In the genomic region with DNA sequence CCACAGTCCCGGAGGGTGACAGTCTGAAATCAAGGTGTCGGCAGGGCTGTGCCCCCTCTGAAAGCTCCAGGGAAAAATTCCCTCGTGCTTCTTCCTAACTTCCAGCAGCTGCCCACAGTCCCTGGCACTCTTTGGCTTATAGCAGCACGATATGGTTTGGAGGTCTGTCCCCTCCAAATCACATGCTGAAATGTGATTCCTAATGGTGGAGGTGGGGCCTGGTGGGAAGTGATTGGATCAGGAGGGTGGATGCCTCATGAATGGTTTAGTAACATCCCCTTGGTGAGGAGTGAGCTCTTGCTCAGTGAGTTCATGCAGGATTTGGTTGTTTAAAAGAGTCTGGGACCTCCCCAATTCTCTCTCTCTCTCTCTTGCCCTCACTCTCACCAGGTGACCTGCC, we compare ENCODE assay signal across 25 cellular contexts.
"Had no signal": no experiment of that assay in that cellular context is flagged by ENCODE, and none has a peak within 500 bp of the region (broad histone marks: within the 10 kb centered on the region; RNA-seq: fewer than 3 reads in every experiment).

No MANE protein-coding gene starts in this region.

- H3K27me3 Mint-ChIP-seq: activated CD4-positive, alpha-beta memory T cell treated with anti-CD3 and anti-CD28 coated beads for 36 hours; activated CD4-positive, alpha-beta T cell treated with anti-CD3 and anti-CD28 coated beads for 36 hours; activated CD8-positive, alpha-beta memory T cell treated with anti-CD3 and anti-CD28 coated beads, Interleukin-2, amount 10 ng/mL, durations not matched to agents 7 days and 5 days; activated naive CD8-positive, alpha-beta T cell treated with anti-CD3 and anti-CD28 coated beads, Interleukin-2, amount 10 ng/mL, durations not matched to agents 7 days and 5 days; brain had no signal

- H3K27me3 ChIP-seq: ascending aorta, breast epithelium, cardiac muscle cell, colonic mucosa had no signal

- H3K4me3 ChIP-seq: ascending aorta, breast epithelium, cardiac muscle cell, colonic mucosa had no signal

- H3K4me1 Mint-ChIP-seq: activated CD4-positive, alpha-beta T cell treated with anti-CD3 and anti-CD28 coated beads for 36 hours; activated CD4-positive, alpha-beta T cell treated with anti-CD3 and anti-CD28 coated beads, Interleukin-2, amount 10 ng/mL, durations not matched to agents 24 days and 14 days; activated CD8-positive, alpha-beta memory T cell treated with anti-CD3 and anti-CD28 coated beads, Interleukin-2, amount 10 ng/mL, durations not matched to agents 7 days and 5 days; activated naive CD4-positive, alpha-beta T cell treated with anti-CD3 and anti-CD28 coated beads, Interleukin-2, amount 10 ng/mL, durations not matched to agents 7 days and 5 days; activated naive CD8-positive, alpha-beta T cell treated with anti-CD3 and anti-CD28 coated beads, Interleukin-2, amount 10 ng/mL, durations not matched to agents 7 days and 5 days had no signal

- ATAC-seq: activated CD4-positive, alpha-beta T cell treated with anti-CD3 and anti-CD28 coated beads for 36 hours; activated CD8-positive, alpha-beta memory T cell treated with anti-CD3 and anti-CD28 coated beads, Interleukin-2, amount 10 ng/mL, durations not matched to agents 7 days and 5 days; activated CD8-positive, alpha-beta T cell treated with anti-CD3 and anti-CD28 coated beads, Interleukin-2, amount 10 ng/mL, durations not matched to agents 7 days and 5 days; activated naive CD4-positive, alpha-beta T cell treated with anti-CD3 and anti-CD28 coated beads, Interleukin-2, amount 50 U/mL, for 72 hours; activated T-cell treated with anti-CD3 and anti-CD28 coated beads, Interleukin-2, amount 50 U/mL, for 72 hours; esophagus mucosa had no signal

- H3K9me3 Mint-ChIP-seq: activated CD4-positive, alpha-beta memory T cell treated with anti-CD3 and anti-CD28 coated beads for 36 hours; activated CD4-positive, alpha-beta T cell treated with anti-CD3 and anti-CD28 coated beads, Interleukin-2, amount 10 ng/mL, durations not matched to agents 24 days and 14 days; activated naive CD4-positive, alpha-beta T cell treated with anti-CD3 and anti-CD28 coated beads, Interleukin-2, amount 10 ng/mL, durations not matched to agents 7 days and 5 days; activated naive CD4-positive, alpha-beta T cell treated with anti-CD3 and anti-CD28 coated beads, Interleukin-2, amount 50 U/mL, for 72 hours; activated naive CD8-positive, alpha-beta T cell treated with anti-CD3 and anti-CD28 coated beads, Interleukin-2, amount 10 ng/mL, durations not matched to agents 7 days and 5 days; activated T-cell treated with anti-CD3 and anti-CD28 coated beads, Interleukin-2, amount 50 U/mL, for 72 hours had no signal

- H3K36me3 Mint-ChIP-seq: activated CD4-positive, alpha-beta memory T cell treated with anti-CD3 and anti-CD28 coated beads for 36 hours; activated CD8-positive, alpha-beta memory T cell treated with anti-CD3 and anti-CD28 coated beads, Interleukin-2, amount 10 ng/mL, durations not matched to agents 7 days and 5 days; activated naive CD4-positive, alpha-beta T cell treated with anti-CD3 and anti-CD28 coated beads, Interleukin-2, amount 10 ng/mL, durations not matched to agents 7 days and 5 days; activated naive CD4-positive, alpha-beta T cell treated with anti-CD3 and anti-CD28 coated beads, Interleukin-2, amount 50 U/mL, for 72 hours; activated naive CD8-positive, alpha-beta T cell treated with anti-CD3 and anti-CD28 coated beads, Interleukin-2, amount 10 ng/mL, durations not matched to agents 7 days and 5 days; brain had no signal

- H3K4me1 ChIP-seq: ascending aorta, breast epithelium, colonic mucosa had no signal

- H3K27ac ChIP-seq: ascending aorta, breast epithelium, cardiac muscle cell, colonic mucosa had no signal

- DNase-seq: activated CD4-positive, alpha-beta memory T cell treated with anti-CD3 and anti-CD28 coated beads for 36 hours; activated CD4-positive, alpha-beta T cell treated with anti-CD3 and anti-CD28 coated beads for 36 hours; activated CD4-positive, alpha-beta T cell treated with anti-CD3 and anti-CD28 coated beads, Interleukin-2, amount 10 ng/mL, durations not matched to agents 24 days and 14 days; activated CD4-positive, CD25-positive, alpha-beta regulatory T cell; activated CD4-positive, CD25-positive, alpha-beta regulatory T cell treated with anti-CD3 and anti-CD28 coated beads, Interleukin-2, amount 50 U/mL, for 72 hours; activated CD8-positive, alpha-beta memory T cell treated with anti-CD3 and anti-CD28 coated beads, Interleukin-2, amount 10 ng/mL, durations not matched to agents 7 days and 5 days; activated CD8-positive, alpha-beta memory T cell treated with anti-CD3 and anti-CD28 coated beads, Interleukin-2, amount 50 U/mL, for 4 hours; activated gamma-delta T cell; activated naive CD4-positive, alpha-beta T cell; activated naive CD4-positive, alpha-beta T cell treated with anti-CD3 and anti-CD28 coated beads, Interleukin-2, amount 10 ng/mL, durations not matched to agents 7 days and 5 days; activated naive CD8-positive, alpha-beta T cell treated with anti-CD3 and anti-CD28 coated beads, Interleukin-2, amount 10 ng/mL, durations not matched to agents 7 days and 5 days; activated T-cell treated with anti-CD3 and anti-CD28 coated beads, Interleukin-2, amount 50 U/mL, for 1 hour; activated T-cell treated with anti-CD3 and anti-CD28 coated beads, Interleukin-2, amount 50 U/mL, for 72 hours; central memory CD4-positive, alpha-beta T cell; cerebellar nuclear complex; colonic mucosa; effector CD8-positive, alpha-beta T cell; T-helper 2 cell had no signal

- H3K36me3 ChIP-seq: ascending aorta, breast epithelium, cardiac muscle cell, colonic mucosa had no signal

- H3K27ac Mint-ChIP-seq: activated CD4-positive, alpha-beta memory T cell treated with anti-CD3 and anti-CD28 coated beads for 36 hours; activated CD4-positive, alpha-beta T cell treated with anti-CD3 and anti-CD28 coated beads for 36 hours; activated CD4-positive, alpha-beta T cell treated with anti-CD3 and anti-CD28 coated beads, Interleukin-2, amount 10 ng/mL, durations not matched to agents 24 days and 14 days; activated CD8-positive, alpha-beta memory T cell treated with anti-CD3 and anti-CD28 coated beads, Interleukin-2, amount 10 ng/mL, durations not matched to agents 7 days and 5 days; activated CD8-positive, alpha-beta T cell treated with anti-CD3 and anti-CD28 coated beads, Interleukin-2, amount 10 ng/mL, durations not matched to agents 7 days and 5 days; activated naive CD4-positive, alpha-beta T cell treated with anti-CD3 and anti-CD28 coated beads, Interleukin-2, amount 10 ng/mL, durations not matched to agents 7 days and 5 days; activated naive CD8-positive, alpha-beta T cell treated with anti-CD3 and anti-CD28 coated beads, Interleukin-2, amount 10 ng/mL, durations not matched to agents 7 days and 5 days; activated T-cell treated with anti-CD3 and anti-CD28 coated beads, Interleukin-2, amount 50 U/mL, for 72 hours had no signal

- H3K4me3 Mint-ChIP-seq: activated CD4-positive, alpha-beta memory T cell treated with anti-CD3 and anti-CD28 coated beads for 36 hours; activated CD4-positive, alpha-beta T cell treated with anti-CD3 and anti-CD28 coated beads for 36 hours; activated CD4-positive, alpha-beta T cell treated with anti-CD3 and anti-CD28 coated beads, Interleukin-2, amount 10 ng/mL, durations not matched to agents 24 days and 14 days; activated CD8-positive, alpha-beta memory T cell treated with anti-CD3 and anti-CD28 coated beads, Interleukin-2, amount 10 ng/mL, durations not matched to agents 7 days and 5 days; activated CD8-positive, alpha-beta T cell treated with anti-CD3 and anti-CD28 coated beads, Interleukin-2, amount 10 ng/mL, durations not matched to agents 7 days and 5 days; activated naive CD4-positive, alpha-beta T cell treated with anti-CD3 and anti-CD28 coated beads, Interleukin-2, amount 10 ng/mL, durations not matched to agents 7 days and 5 days; activated naive CD8-positive, alpha-beta T cell treated with anti-CD3 and anti-CD28 coated beads, Interleukin-2, amount 10 ng/mL, durations not matched to agents 7 days and 5 days; activated T-cell treated with anti-CD3 and anti-CD28 coated beads, Interleukin-2, amount 50 U/mL, for 72 hours; brain had no signal

- H3K9me3 ChIP-seq: ascending aorta, breast epithelium, colonic mucosa had no signal
